Comparison of ENCODE assay signal across 28 cellular contexts in genomic region chr2:56455642-56456041, GRCh38.
"Had no signal": no experiment of that assay in that cellular context is flagged by ENCODE, and none has a peak within 500 bp of the region (broad histone marks: within the 10 kb centered on the region; RNA-seq: fewer than 3 reads in every experiment).

No MANE protein-coding gene starts in this region.

- H3K36me3 Mint-ChIP-seq: naive thymus-derived CD8-positive, alpha-beta T cell; natural killer cell treated with Interleukin-12 subunit alpha and Interleukin-12 subunit beta and Interleukin-15 and Interleukin-18, amount 100 ng/mL, for 72 hours; stimulated activated effector memory CD8-positive, alpha-beta T cell treated with anti-CD3 and anti-CD28 coated beads, Interleukin-12 subunit alpha, Interleukin-12 subunit beta, amount 100 ng/mL, for 72 hours; stimulated activated naive B cell treated with anti-CD40 and anti-IgM and Interleukin-4, amounts not matched to agents 10 μg/mL and 1 μg/mL and 100 μg/mL, for 72 hours had no signal

- H3K27me3 ChIP-seq: neutrophil, pancreas, right atrium auricular region, right lobe of liver, sigmoid colon, stomach, thyroid gland, tibial nerve, upper lobe of right lung, uterus had no signal

- H3K36me3 ChIP-seq: neutrophil, pancreas, prostate gland, right atrium auricular region, right lobe of liver, sigmoid colon, stomach, thoracic aorta, thyroid gland, tibial nerve, upper lobe of right lung, uterus had no signal

- H3K4me3 Mint-ChIP-seq: naive thymus-derived CD8-positive, alpha-beta T cell; natural killer cell treated with Interleukin-12 subunit alpha and Interleukin-12 subunit beta and Interleukin-15 and Interleukin-18, amount 100 ng/mL, for 72 hours; nephron progenitor cell; neural crest cell; stimulated activated effector memory CD8-positive, alpha-beta T cell treated with anti-CD3 and anti-CD28 coated beads, Interleukin-12 subunit alpha, Interleukin-12 subunit beta, amount 100 ng/mL, for 72 hours; stimulated activated naive B cell treated with anti-CD40 and anti-IgM and Interleukin-4, amounts not matched to agents 10 μg/mL and 1 μg/mL and 100 μg/mL, for 72 hours; stimulated activated naive CD8-positive, alpha-beta T cell treated with anti-CD3 and anti-CD28 coated beads, Interleukin-15, Interleukin-2, amounts not matched to agents 100 ng/mL and 50 ng/mL, for 24 hours had no signal

- H3K27ac Mint-ChIP-seq: naive thymus-derived CD8-positive, alpha-beta T cell; natural killer cell treated with Interleukin-12 subunit alpha and Interleukin-12 subunit beta and Interleukin-15 and Interleukin-18, amount 100 ng/mL, for 72 hours; nephron progenitor cell; stimulated activated effector memory CD8-positive, alpha-beta T cell treated with anti-CD3 and anti-CD28 coated beads, Interleukin-12 subunit alpha, Interleukin-12 subunit beta, amount 100 ng/mL, for 72 hours; stimulated activated naive B cell treated with anti-CD40 and anti-IgM and Interleukin-4, amounts not matched to agents 10 μg/mL and 1 μg/mL and 100 μg/mL, for 72 hours; stimulated activated naive CD8-positive, alpha-beta T cell treated with anti-CD3 and anti-CD28 coated beads, Interleukin-15, Interleukin-2, amounts not matched to agents 100 ng/mL and 50 ng/mL, for 24 hours had no signal

- DNase-seq: naive thymus-derived CD8-positive, alpha-beta T cell; nephron progenitor cell; nucleus accumbens; pancreas; retina; right lobe of liver; sigmoid colon; small intestine; stimulated activated CD4-positive, alpha-beta T cell treated with anti-CD3 and anti-CD28 coated beads, Interleukin-15, amount 100 ng/mL, for 24 hours; stimulated activated CD4-positive, alpha-beta T cell treated with anti-CD3 and anti-CD28 coated beads, Interleukin-2, amount 100 ng/mL, for 24 hours; stimulated activated CD4-positive, alpha-beta T cell treated with anti-CD3 and anti-CD28 coated beads, Interleukin-2, amount 100 ng/mL, for 48 hours; stimulated activated CD4-positive, alpha-beta T cell treated with anti-CD3 and anti-CD28 coated beads, Interleukin-4, amount 100 ng/mL, for 24 hours; stimulated activated naive B cell treated with anti-CD40 and anti-IgM and Interleukin-4, amounts not matched to agents 10 μg/mL and 1 μg/mL and 100 μg/mL, for 72 hours; stimulated activated naive CD4-positive, alpha-beta T cell treated with Interleukin-2 at 50 U/mL for 16 hours; stomach; thyroid gland; trophoblast cell; upper lobe of right lung; uterus had no signal

- H3K9me3 ChIP-seq: neutrophil, pancreas, prostate gland, right lobe of liver, sigmoid colon, stomach, thyroid gland, upper lobe of right lung, uterus had no signal

- H3K4me3 ChIP-seq: pancreas, prostate gland, right atrium auricular region, right lobe of liver, sigmoid colon, stomach, thoracic aorta, thyroid gland, tibial nerve, upper lobe of right lung, uterus had no signal

- H3K4me1 Mint-ChIP-seq: naive thymus-derived CD8-positive, alpha-beta T cell; neural crest cell; stimulated activated effector memory CD8-positive, alpha-beta T cell treated with anti-CD3 and anti-CD28 coated beads, Interleukin-12 subunit alpha, Interleukin-12 subunit beta, amount 100 ng/mL, for 72 hours; stimulated activated naive B cell treated with anti-CD40 and anti-IgM and Interleukin-4, amounts not matched to agents 10 μg/mL and 1 μg/mL and 100 μg/mL, for 72 hours had no signal

- H3K27ac ChIP-seq: neutrophil, pancreas, prostate gland, right atrium auricular region, right lobe of liver, sigmoid colon, stomach, thoracic aorta, thyroid gland, tibial nerve, upper lobe of right lung, uterus had no signal

- H3K27me3 Mint-ChIP-seq: naive thymus-derived CD8-positive, alpha-beta T cell; natural killer cell treated with Interleukin-12 subunit alpha and Interleukin-12 subunit beta and Interleukin-15 and Interleukin-18, amount 100 ng/mL, for 72 hours; stimulated activated naive B cell treated with anti-CD40 and anti-IgM and Interleukin-4, amounts not matched to agents 10 μg/mL and 1 μg/mL and 100 μg/mL, for 72 hours; stimulated activated naive CD8-positive, alpha-beta T cell treated with anti-CD3 and anti-CD28 coated beads, Interleukin-15, Interleukin-2, amounts not matched to agents 100 ng/mL and 50 ng/mL, for 24 hours had no signal

- H3K4me1 ChIP-seq: pancreas, prostate gland, right atrium auricular region, right lobe of liver, sigmoid colon, stomach, tibial nerve, upper lobe of right lung, uterus had no signal

- ATAC-seq: naive thymus-derived CD8-positive, alpha-beta T cell; natural killer cell treated with Interleukin-12 subunit alpha and Interleukin-12 subunit beta and Interleukin-15 and Interleukin-18, amount 100 ng/mL, for 72 hours; pancreas; right lobe of liver; stimulated activated effector memory CD8-positive, alpha-beta T cell treated with anti-CD3 and anti-CD28 coated beads, Interleukin-12 subunit alpha, Interleukin-12 subunit beta, amount 100 ng/mL, for 72 hours; stimulated activated naive B cell treated with anti-CD40 and anti-IgM and Interleukin-4, amounts not matched to agents 10 μg/mL and 1 μg/mL and 100 μg/mL, for 72 hours; upper lobe of right lung had no signal
